Comparison of ENCODE assay signal across 17 cellular contexts in genomic region chr10:23099816-23100215, GRCh38. TPM values are rescaled to one million over a fixed set of nuclear protein-coding genes. Genes with fewer than 3 reads are reported as not detected.
DNase-seq lines count a peak whose midpoint lies in the region; ATAC-seq, FAIRE-seq and TF ChIP-seq lines count a peak whose summit lies in the region.
"Had no signal": no experiment of that assay in that cellular context is flagged by ENCODE, and none has a peak within 500 bp of the region (broad histone marks: within the 10 kb centered on the region; RNA-seq: fewer than 3 reads in every experiment).

No MANE protein-coding gene starts in this region.

- ATAC-seq in activated T-cell treated with anti-CD3 and anti-CD28 coated beads, Interleukin-2, amount 50 U/mL, for 4 hours = no peak
- no peak for ATAC-seq in GM21526 (IDR thresholded peaks at IDR 0.05; ENCODE audit: low FRiP score, unreplicated experiment)

- peaks cover 15% of the 10 kb centered on the region for H3K36me3 Mint-ChIP-seq in activated T-cell treated with anti-CD3 and anti-CD28 coated beads, Interleukin-2, amount 50 U/mL, for 4 hours (ENCODE audit: insufficient read depth)

- no peak for TF ChIP-seq CTCF in fibroblast of the aortic adventitia (IDR thresholded peaks at IDR 0.05; ENCODE audit: insufficient read depth, low read length)
- no peak for TF ChIP-seq CTCF in parathyroid adenoma (IDR thresholded peaks at IDR 0.05)

- no peak overlapping the region for H3K9ac ChIP-seq in parathyroid adenoma

- no peaks in the 10 kb centered on the region for H3K27me3 Mint-ChIP-seq in activated T-cell treated with anti-CD3 and anti-CD28 coated beads, Interleukin-2, amount 50 U/mL, for 4 hours (ENCODE audit: low read depth)

- peaks cover 5% of the 10 kb centered on the region for H3K4me1 ChIP-seq in parathyroid adenoma

- peaks cover 36% of the 10 kb centered on the region for H3K4me1 Mint-ChIP-seq in activated T-cell treated with anti-CD3 and anti-CD28 coated beads, Interleukin-2, amount 50 U/mL, for 4 hours (ENCODE audit: low read depth)

- H3K4me3 ChIP-seq in fibroblast of the aortic adventitia (ENCODE audit: low read depth, low read length) (no peak overlapping the region), parathyroid adenoma (ENCODE audit: low read depth, low read length) (no peak overlapping the region)

- no peaks in the 10 kb centered on the region for H3K27me3 ChIP-seq in parathyroid adenoma (ENCODE audit: control insufficient read depth, insufficient read depth, low read length)

- H3K79me2 ChIP-seq in parathyroid adenoma = peaks cover 22% of the 10 kb centered on the region

- H3K36me3 ChIP-seq in parathyroid adenoma (ENCODE audit: control insufficient read depth, insufficient read depth, low read length) = no peaks in the 10 kb centered on the region

- FAIRE-seq in RCC 7860 (lab: Jason Lieb, UNC) = no peak
- FAIRE-seq: G401.6, HTR-8/SVneo had no signal

- H2AFZ ChIP-seq in parathyroid adenoma = no peak overlapping the region

- peak; percentile 31 for DNase-seq in ELF-1 (ENCODE audit: low read depth, low spot score)
- DNase-seq in RCC 7860 (ENCODE audit: low spot score) = peak; percentile 21
- peak; percentile 2 for DNase-seq in fibroblast of the aortic adventitia (ENCODE audit: low read depth)
- DNase-seq in NCI-H446 (lab: John Stamatoyannopoulos, UW) = no peak
- no peak for DNase-seq in activated T-cell treated with anti-CD3 and anti-CD28 coated beads, Interleukin-2, amount 50 U/mL, for 4 hours
- no peak for DNase-seq in stimulated activated CD4-positive, alpha-beta T cell treated with anti-CD3 and anti-CD28 coated beads, Interleukin-4, amount 100 ng/mL, for 1 hour
- DNase-seq: activated naive CD4-positive, alpha-beta T cell treated with anti-CD3 and anti-CD28 coated beads, Interleukin-2, amount 10 ng/mL, durations not matched to agents 7 days and 5 days; central memory CD4-positive, alpha-beta T cell; HCEC 1CT; NCI-H1105 treated with DMSO at 0.1 percent for 48 hours; NCI-H510A treated with DMSO at 0.1 percent for 48 hours; retina; stimulated activated naive CD8-positive, alpha-beta T cell treated with anti-CD3 and anti-CD28 coated beads, Interleukin-15, Interleukin-2, amounts not matched to agents 100 U/mL and 50 U/mL, for 24 hours had no signal

- no peak overlapping the region for H3K4me2 ChIP-seq in parathyroid adenoma (ENCODE audit: low read length)

- peak overlapping the region; percentile 22 for H3K27ac ChIP-seq in parathyroid adenoma

- no peak overlapping the region for H3K4me3 Mint-ChIP-seq in activated T-cell treated with anti-CD3 and anti-CD28 coated beads, Interleukin-2, amount 50 U/mL, for 4 hours
- H3K4me3 Mint-ChIP-seq: activated naive CD4-positive, alpha-beta T cell treated with anti-CD3 and anti-CD28 coated beads, Interleukin-2, amount 10 ng/mL, durations not matched to agents 7 days and 5 days had no signal

- H3K9me3 Mint-ChIP-seq in activated T-cell treated with anti-CD3 and anti-CD28 coated beads, Interleukin-2, amount 50 U/mL, for 4 hours = peaks cover 4% of the 10 kb centered on the region

- H3K9me3 ChIP-seq in parathyroid adenoma (ENCODE audit: control insufficient read depth, low read length) = no peaks in the 10 kb centered on the region

RNA-seq across cellular contexts. Expression of gene MSRB2, which starts 4.4 kb away (rescaled TPM):
- total RNA-seq in fibroblast of the aortic adventitia (ENCODE audit: low replicate concordance) = 7.3 and 12.0 TPM in 2 replicates
- 1 to 10 TPM in 2 of 3 donors, under 1 TPM in 1; 0.99 to 1.3 (median 1.1) TPM for total RNA-seq in activated T-cell treated with anti-CD3 and anti-CD28 coated beads, Interleukin-2, amount 50 U/mL, for 4 hours

Comparison
In these comparisons a context has a peak if more than half of its experiments do, and no peak if none do; other contexts are left out.
1. DNase-seq: peak in ELF-1 (single experiment), RCC 7860 (single experiment) and fibroblast of the aortic adventitia (single experiment); none in NCI-H446 (0 of 2), activated T-cell treated with anti-CD3 and anti-CD28 coated beads, Interleukin-2, amount 50 U/mL, for 4 hours (single experiment) and stimulated activated CD4-positive, alpha-beta T cell treated with anti-CD3 and anti-CD28 coated beads, Interleukin-4, amount 100 ng/mL, for 1 hour (single experiment).